ENCODE assay signal across 11 cellular contexts in genomic region chr19:35063940-35064818, GRCh38. TPM values are rescaled to one million over a fixed set of nuclear protein-coding genes. Genes with fewer than 3 reads are reported as not detected.
A peak's percentile ranks its signal among the peaks of the same experiment; 100 is the strongest.
DNase-seq lines count a peak whose midpoint lies in the region; ATAC-seq and TF ChIP-seq lines count a peak whose summit lies in the region.
"Had no signal": no experiment of that assay in that cellular context is flagged by ENCODE, and none has a peak within 500 bp of the region (broad histone marks: within the 10 kb centered on the region; RNA-seq: fewer than 3 reads in every experiment).

No MANE protein-coding gene starts in this region.

- H3K4me3 ChIP-seq in PC-3 (ENCODE audit: low read length) = no peak overlapping the region

- H3K27me3 Mint-ChIP-seq in activated CD4-positive, alpha-beta memory T cell treated with anti-CD3 and anti-CD28 coated beads for 36 hours = no peaks in the 10 kb centered on the region
- peaks cover 4% of the 10 kb centered on the region for H3K27me3 Mint-ChIP-seq in activated CD4-positive, alpha-beta memory T cell treated with anti-CD3 and anti-CD28 coated beads, Interleukin-2, amount 10 ng/mL, durations not matched to agents 7 days and 5 days
- peaks cover 2% of the 10 kb centered on the region for H3K27me3 Mint-ChIP-seq in activated CD8-positive, alpha-beta memory T cell treated with anti-CD3 and anti-CD28 coated beads, Interleukin-2, amount 10 ng/mL, durations not matched to agents 7 days and 5 days

- POLR2A ChIA-PET in activated CD4-positive, alpha-beta memory T cell treated with anti-CD3 and anti-CD28 coated beads for 36 hours (lab: Charles Lee) = no interaction called here
- POLR2A ChIA-PET in activated CD4-positive, alpha-beta memory T cell treated with anti-CD3 and anti-CD28 coated beads, Interleukin-2, amount 10 ng/mL, durations not matched to agents 7 days and 5 days (lab: Charles Lee) = no interaction called here
- POLR2A ChIA-PET in PC-3 (lab: Charles Lee; ENCODE audit: unreplicated experiment) = interaction anchor here (0.6 kb wide), 1 partner anchor 250 kb away, joined by 3 read pairs; no protein-coding TSS in a partner anchor

- H3K9me3 ChIP-seq in PC-3 (ENCODE audit: low read length) = no peaks in the 10 kb centered on the region

- no peaks in the 10 kb centered on the region for H3K36me3 ChIP-seq in PC-3 (ENCODE audit: low read depth, low read length)

- no peak for TF ChIP-seq CTCF in PC-3 (conservative IDR thresholded peaks at IDR 0.05; ENCODE audit: low read depth, low read length)

- H3K27me3 ChIP-seq in PC-3 (ENCODE audit: low read length) = no peaks in the 10 kb centered on the region

- ATAC-seq in PC-3 (peak; percentile 65), HG03432 (IDR thresholded peaks at IDR 0.05; ENCODE audit: unreplicated experiment) (no peak)
- ATAC-seq in activated CD8-positive, alpha-beta memory T cell treated with anti-CD3 and anti-CD28 coated beads, Interleukin-2, amount 10 ng/mL, durations not matched to agents 7 days and 5 days = no peak
- ATAC-seq: Right ventricle myocardium inferior had no signal

- H3K27ac Mint-ChIP-seq in activated CD4-positive, alpha-beta memory T cell treated with anti-CD3 and anti-CD28 coated beads for 36 hours = peak overlapping the region; percentile 26
- H3K27ac Mint-ChIP-seq in activated CD4-positive, alpha-beta memory T cell treated with anti-CD3 and anti-CD28 coated beads, Interleukin-2, amount 10 ng/mL, durations not matched to agents 7 days and 5 days = no peak overlapping the region
- H3K27ac Mint-ChIP-seq in activated CD8-positive, alpha-beta memory T cell treated with anti-CD3 and anti-CD28 coated beads, Interleukin-2, amount 10 ng/mL, durations not matched to agents 7 days and 5 days = no peak overlapping the region

- CTCF ChIA-PET in activated CD4-positive, alpha-beta memory T cell treated with anti-CD3 and anti-CD28 coated beads for 36 hours (lab: Charles Lee) = interaction anchor here (0.9 to 3.8 kb wide), 8 partner anchors 9 to 77 kb away, joined by 3 to 22 read pairs (median 4); no protein-coding TSS in a partner anchor
- CTCF ChIA-PET in activated CD4-positive, alpha-beta memory T cell treated with anti-CD3 and anti-CD28 coated beads, Interleukin-2, amount 10 ng/mL, durations not matched to agents 7 days and 5 days (lab: Charles Lee) = no interaction called here
- CTCF ChIA-PET in PC-3 (lab: Charles Lee) = interaction anchor here (0.6 kb wide), 1 partner anchor 20 kb away, joined by 3 read pairs; no protein-coding TSS in a partner anchor
- CTCF ChIA-PET in activated CD8-positive, alpha-beta memory T cell treated with anti-CD3 and anti-CD28 coated beads, Interleukin-2, amount 10 ng/mL, durations not matched to agents 7 days and 5 days (lab: Charles Lee) = interaction anchor here (1.0 to 4.3 kb wide), 4 partner anchors 8 to 78 kb away, joined by 3 to 16 read pairs (median 4); no protein-coding TSS in a partner anchor

- H3K4me2 ChIP-seq in PC-3 (ENCODE audit: low read length) = no peak overlapping the region

- no peaks in the 10 kb centered on the region for H3F3A ChIP-seq in PC-3 (ENCODE audit: low read length, unreplicated experiment)

- BruUV-seq in PC-3 (replicated peaks; lab: Mats Ljungman, UMichigan) = no TSS peak

- no peaks in the 10 kb centered on the region for H3K79me2 ChIP-seq in PC-3 (ENCODE audit: low read length)

- intact Hi-C loops in activated CD4-positive, alpha-beta memory T cell treated with anti-CD3 and anti-CD28 coated beads for 36 hours (cut with micrococcal nuclease) = loop anchor here (10.0 kb wide), 1 partner anchor 151 kb away; no protein-coding TSS in a partner anchor
- intact Hi-C loops in PC-3 (cut with micrococcal nuclease) = no loop called here

- no peak overlapping the region for H2AFZ ChIP-seq in PC-3 (ENCODE audit: low read length)

- H3K9ac ChIP-seq in PC-3 (ENCODE audit: low read length) = no peak overlapping the region

- H4K20me1 ChIP-seq in PC-3 (ENCODE audit: low read length) = no peaks in the 10 kb centered on the region

- peaks cover 18% of the 10 kb centered on the region for H3K4me1 ChIP-seq in PC-3 (ENCODE audit: insufficient read depth, low read length)

- no peak overlapping the region for H3K4me3 Mint-ChIP-seq in activated CD4-positive, alpha-beta memory T cell treated with anti-CD3 and anti-CD28 coated beads for 36 hours
- H3K4me3 Mint-ChIP-seq in activated CD4-positive, alpha-beta memory T cell treated with anti-CD3 and anti-CD28 coated beads, Interleukin-2, amount 10 ng/mL, durations not matched to agents 7 days and 5 days = no peak overlapping the region
- no peak overlapping the region for H3K4me3 Mint-ChIP-seq in activated CD8-positive, alpha-beta memory T cell treated with anti-CD3 and anti-CD28 coated beads, Interleukin-2, amount 10 ng/mL, durations not matched to agents 7 days and 5 days

- H3K9me3 Mint-ChIP-seq in activated CD4-positive, alpha-beta memory T cell treated with anti-CD3 and anti-CD28 coated beads for 36 hours = peaks cover 4% of the 10 kb centered on the region
- H3K9me3 Mint-ChIP-seq in activated CD4-positive, alpha-beta memory T cell treated with anti-CD3 and anti-CD28 coated beads, Interleukin-2, amount 10 ng/mL, durations not matched to agents 7 days and 5 days = no peaks in the 10 kb centered on the region
- H3K9me3 Mint-ChIP-seq in activated CD8-positive, alpha-beta memory T cell treated with anti-CD3 and anti-CD28 coated beads, Interleukin-2, amount 10 ng/mL, durations not matched to agents 7 days and 5 days (ENCODE audit: low read depth) = no peaks in the 10 kb centered on the region

- DNase-seq in activated CD4-positive, alpha-beta memory T cell treated with anti-CD3 and anti-CD28 coated beads for 36 hours = peak; percentile 44
- DNase-seq in activated CD4-positive, alpha-beta memory T cell treated with anti-CD3 and anti-CD28 coated beads, Interleukin-2, amount 10 ng/mL, durations not matched to agents 7 days and 5 days = no peak
- DNase-seq in PC-3 (peak; percentile 75), dermis blood vessel endothelial cell (peak; percentile 46), T1000 (lab: John Stamatoyannopoulos, UW) (no peak)
- DNase-seq in stimulated activated CD4-positive, alpha-beta T cell treated with anti-CD3 and anti-CD28 coated beads, Interleukin-4, amount 100 ng/mL, for 1 hour = peak; percentile 16
- no peak for DNase-seq in activated CD8-positive, alpha-beta memory T cell treated with anti-CD3 and anti-CD28 coated beads, Interleukin-2, amount 10 ng/mL, durations not matched to agents 7 days and 5 days
- DNase-seq: NCI-H1694 had no signal

- peaks cover 18% of the 10 kb centered on the region for H3K4me1 Mint-ChIP-seq in activated CD4-positive, alpha-beta memory T cell treated with anti-CD3 and anti-CD28 coated beads for 36 hours (ENCODE audit: low read depth)
- H3K4me1 Mint-ChIP-seq in activated CD4-positive, alpha-beta memory T cell treated with anti-CD3 and anti-CD28 coated beads, Interleukin-2, amount 10 ng/mL, durations not matched to agents 7 days and 5 days = peaks cover 16% of the 10 kb centered on the region
- peaks cover 8% of the 10 kb centered on the region for H3K4me1 Mint-ChIP-seq in activated CD8-positive, alpha-beta memory T cell treated with anti-CD3 and anti-CD28 coated beads, Interleukin-2, amount 10 ng/mL, durations not matched to agents 7 days and 5 days

- H3K27ac ChIP-seq in PC-3 (ENCODE audit: low read length) = no peak overlapping the region

- no peaks in the 10 kb centered on the region for H3K9me2 ChIP-seq in PC-3 (replicated peaks; ENCODE audit: low read length)

- H3K36me3 Mint-ChIP-seq in activated CD4-positive, alpha-beta memory T cell treated with anti-CD3 and anti-CD28 coated beads for 36 hours = no peaks in the 10 kb centered on the region
- no peaks in the 10 kb centered on the region for H3K36me3 Mint-ChIP-seq in activated CD4-positive, alpha-beta memory T cell treated with anti-CD3 and anti-CD28 coated beads, Interleukin-2, amount 10 ng/mL, durations not matched to agents 7 days and 5 days (ENCODE audit: low read depth)
- H3K36me3 Mint-ChIP-seq in activated CD8-positive, alpha-beta memory T cell treated with anti-CD3 and anti-CD28 coated beads, Interleukin-2, amount 10 ng/mL, durations not matched to agents 7 days and 5 days = no peaks in the 10 kb centered on the region

RNA-seq across cellular contexts. Expression of gene HPN, which starts 22.7 kb away (rescaled TPM):
- total RNA-seq in activated CD4-positive, alpha-beta memory T cell treated with anti-CD3 and anti-CD28 coated beads for 36 hours = under 1 TPM in 1 of 2 experiments, not detected in 1; 0.21 TPM
- not detected for total RNA-seq in activated CD4-positive, alpha-beta memory T cell treated with anti-CD3 and anti-CD28 coated beads, Interleukin-2, amount 10 ng/mL, durations not matched to agents 7 days and 5 days
- total RNA-seq in PC-3 (2014; rRNA removed) (0.18 TPM in 1 of 2 replicates, not detected in the other), dermis blood vessel endothelial cell (0.09 and 0.17 TPM in 2 replicates)
- not detected for total RNA-seq in activated CD8-positive, alpha-beta memory T cell treated with anti-CD3 and anti-CD28 coated beads, Interleukin-2, amount 10 ng/mL, durations not matched to agents 7 days and 5 days
- total RNA-seq: activated CD8-positive, alpha-beta memory T cell treated with anti-CD3 and anti-CD28 coated beads for 36 hours had no signal

RNA-seq across cellular contexts. Expression of gene SCN1B, which starts 33.9 kb away (rescaled TPM):
- total RNA-seq in activated CD4-positive, alpha-beta memory T cell treated with anti-CD3 and anti-CD28 coated beads for 36 hours = 1 to 10 TPM; 1.1 to 1.6 TPM
- under 1 TPM; 0.43 to 0.50 TPM for total RNA-seq in activated CD4-positive, alpha-beta memory T cell treated with anti-CD3 and anti-CD28 coated beads, Interleukin-2, amount 10 ng/mL, durations not matched to agents 7 days and 5 days
- 1.7 TPM in 2 replicates for total RNA-seq in PC-3 (2014; rRNA removed)
- total RNA-seq in dermis blood vessel endothelial cell = 6.5 and 15.9 TPM in 2 replicates
- total RNA-seq in activated CD8-positive, alpha-beta memory T cell treated with anti-CD3 and anti-CD28 coated beads, Interleukin-2, amount 10 ng/mL, durations not matched to agents 7 days and 5 days = under 1 TPM; 0.26 to 0.37 TPM

RNA-seq across cellular contexts. Expression of gene FXYD3, which starts 51.4 kb away (rescaled TPM):
- not detected for total RNA-seq in activated CD4-positive, alpha-beta memory T cell treated with anti-CD3 and anti-CD28 coated beads for 36 hours
- not detected for total RNA-seq in activated CD4-positive, alpha-beta memory T cell treated with anti-CD3 and anti-CD28 coated beads, Interleukin-2, amount 10 ng/mL, durations not matched to agents 7 days and 5 days
- total RNA-seq in PC-3 (2014; rRNA removed) (48.7 and 61.6 TPM in 2 replicates), dermis blood vessel endothelial cell (0.68 TPM in 1 of 2 replicates, not detected in the other)
- not detected for total RNA-seq in activated CD8-positive, alpha-beta memory T cell treated with anti-CD3 and anti-CD28 coated beads, Interleukin-2, amount 10 ng/mL, durations not matched to agents 7 days and 5 days
- total RNA-seq: activated CD8-positive, alpha-beta memory T cell treated with anti-CD3 and anti-CD28 coated beads for 36 hours had no signal

Comparison
In these comparisons a context has a peak if more than half of its experiments do, and no peak if none do; other contexts are left out.
1. DNase-seq: peak in activated CD4-positive, alpha-beta memory T cell treated with anti-CD3 and anti-CD28 coated beads for 36 hours (single experiment), PC-3 (single experiment), dermis blood vessel endothelial cell (single experiment) and stimulated activated CD4-positive, alpha-beta T cell treated with anti-CD3 and anti-CD28 coated beads, Interleukin-4, amount 100 ng/mL, for 1 hour (single experiment); none in activated CD4-positive, alpha-beta memory T cell treated with anti-CD3 and anti-CD28 coated beads, Interleukin-2, amount 10 ng/mL, durations not matched to agents 7 days and 5 days (single experiment), activated CD8-positive, alpha-beta memory T cell treated with anti-CD3 and anti-CD28 coated beads, Interleukin-2, amount 10 ng/mL, durations not matched to agents 7 days and 5 days (single experiment) and T1000 (single experiment).
2. RNA of gene FXYD3, which starts 51.4 kb away (total RNA-seq): 48.7 to 61.6 TPM in PC-3; 0.68 TPM in dermis blood vessel endothelial cell, not detected in activated CD4-positive, alpha-beta memory T cell treated with anti-CD3 and anti-CD28 coated beads for 36 hours, not detected in activated CD4-positive, alpha-beta memory T cell treated with anti-CD3 and anti-CD28 coated beads, Interleukin-2, amount 10 ng/mL, durations not matched to agents 7 days and 5 days and not detected in activated CD8-positive, alpha-beta memory T cell treated with anti-CD3 and anti-CD28 coated beads, Interleukin-2, amount 10 ng/mL, durations not matched to agents 7 days and 5 days; every median in the first group is over 10 times any median in the second.